In genomic region chr2:180990794-180991193, GRCh38 we compare ENCODE assay signal across 1 cellular context.
A peak's percentile ranks its signal among the peaks of the same experiment; 100 is the strongest.
TF ChIP-seq lines count a peak whose summit lies in the region.

No MANE protein-coding gene starts in this region.

TF ChIP-seq in GM12878, 131 proteins besides CTCF, POLR2A, EP300 and RAD21 (continued from another document):
- TF ChIP-seq ATF2 (IDR thresholded peaks at IDR 0.05; ENCODE audit: low read length) (0 out of 2 replicates have a peak, but pooled peaks have one; percentile 15), RUNX3 (IDR thresholded peaks at IDR 0.05; ENCODE audit: low read length) (peak; percentile 68), FOS (IDR thresholded peaks at IDR 0.05; ENCODE audit: borderline replicate concordance, extremely low read depth, insufficient read length) (no peak), JUNB (IDR thresholded peaks at IDR 0.05) (peak; percentile 73), FOXM1 (IDR thresholded peaks at IDR 0.05; ENCODE audit: low read depth, low read length) (peak; percentile 64; the same call in 1 of the 2 replicates), NFIC (IDR thresholded peaks at IDR 0.05; ENCODE audit: low read depth, low read length) (peak; percentile 75; the same call in 1 of the 2 replicates), CREM (IDR thresholded peaks at IDR 0.05; ENCODE audit: low read depth) (peak; percentile 36; the same call in 1 of the 2 replicates), ZBTB33 (IDR thresholded peaks at IDR 0.05) (no peak)
